ENCODE assay signal across 31 cellular contexts in the genomic region with DNA sequence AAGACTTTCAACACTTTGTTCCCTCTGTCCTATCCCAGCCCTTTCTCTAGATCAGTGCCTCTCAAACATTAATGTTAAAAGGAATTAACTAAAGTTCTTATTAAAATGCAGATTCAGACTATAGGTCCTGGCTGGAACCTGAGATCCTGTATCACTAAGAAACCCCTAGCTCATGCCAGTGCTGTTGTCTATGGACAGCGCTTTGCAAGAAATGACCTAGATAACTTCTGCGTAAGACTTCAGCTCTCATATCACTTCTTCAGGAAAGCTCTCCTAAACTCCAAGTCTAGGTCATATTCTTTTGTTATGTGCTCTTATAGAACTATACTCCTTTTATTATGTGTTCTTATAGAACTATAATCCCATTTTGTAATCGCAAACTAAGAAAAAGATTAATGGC.
"Had no signal": no experiment of that assay in that cellular context is flagged by ENCODE, and none has a peak within 500 bp of the region (broad histone marks: within the 10 kb centered on the region; RNA-seq: fewer than 3 reads in every experiment).

No MANE protein-coding gene starts in this region.

- ATAC-seq: activated CD8-positive, alpha-beta T cell treated with anti-CD3 and anti-CD28 coated beads for 36 hours; activated naive CD8-positive, alpha-beta T cell treated with anti-CD3 and anti-CD28 coated beads, Interleukin-2, amount 50 U/mL, for 24 hours had no signal

- H3K4me3 Mint-ChIP-seq: activated B cell treated with CpG ODN at 0.5 μM for 24 hours; activated CD4-positive, alpha-beta memory T cell treated with anti-CD3 and anti-CD28 coated beads for 36 hours; activated CD4-positive, alpha-beta T cell treated with anti-CD3 and anti-CD28 coated beads, Interleukin-2, amount 10 ng/mL, durations not matched to agents 24 days and 14 days; activated CD8-positive, alpha-beta T cell treated with anti-CD3 and anti-CD28 coated beads for 36 hours; activated naive CD4-positive, alpha-beta T cell treated with anti-CD3 and anti-CD28 coated beads, Interleukin-2, amount 10 ng/mL, durations not matched to agents 7 days and 5 days; activated naive CD4-positive, alpha-beta T cell treated with anti-CD3 and anti-CD28 coated beads, Interleukin-2, amount 50 U/mL, for 24 hours; activated naive CD8-positive, alpha-beta T cell; activated naive CD8-positive, alpha-beta T cell treated with anti-CD3 and anti-CD28 coated beads, Interleukin-2, amount 10 ng/mL, durations not matched to agents 7 days and 5 days; activated naive CD8-positive, alpha-beta T cell treated with anti-CD3 and anti-CD28 coated beads, Interleukin-2, amount 50 U/mL, for 24 hours; activated T-cell treated with anti-CD3 and anti-CD28 coated beads, Interleukin-2, amount 50 U/mL, for 24 hours; brain; T-helper 1 cell treated with Interleukin-12 subunit alpha and Interleukin-12 subunit beta and Interleukin-4 antibody, amounts not matched to agents 30 μg/mL and 1 μg/mL, for 36 hours; T-helper 2 cell treated with Interferon-gamma antibody and Interleukin-4, amounts not matched to agents 5 μg/mL and 100 μg/mL, for 36 hours had no signal

- H3K36me3 ChIP-seq: ascending aorta had no signal

- H3K9me3 ChIP-seq: ascending aorta had no signal

- H3K36me3 Mint-ChIP-seq: activated CD4-positive, alpha-beta memory T cell treated with anti-CD3 and anti-CD28 coated beads for 36 hours; activated naive CD4-positive, alpha-beta T cell treated with anti-CD3 and anti-CD28 coated beads, Interleukin-2, amount 10 ng/mL, durations not matched to agents 7 days and 5 days; activated naive CD4-positive, alpha-beta T cell treated with anti-CD3 and anti-CD28 coated beads, Interleukin-2, amount 50 U/mL, for 24 hours; activated naive CD8-positive, alpha-beta T cell; activated naive CD8-positive, alpha-beta T cell treated with anti-CD3 and anti-CD28 coated beads, Interleukin-2, amount 10 ng/mL, durations not matched to agents 7 days and 5 days; brain had no signal

- H3K4me1 Mint-ChIP-seq: activated B cell treated with CpG ODN at 0.5 μM for 24 hours; activated CD4-positive, alpha-beta T cell treated with anti-CD3 and anti-CD28 coated beads, Interleukin-2, amount 10 ng/mL, durations not matched to agents 24 days and 14 days; activated naive CD4-positive, alpha-beta T cell treated with anti-CD3 and anti-CD28 coated beads, Interleukin-2, amount 10 ng/mL, durations not matched to agents 7 days and 5 days; activated naive CD4-positive, alpha-beta T cell treated with anti-CD3 and anti-CD28 coated beads, Interleukin-2, amount 50 U/mL, for 24 hours; activated naive CD8-positive, alpha-beta T cell treated with anti-CD3 and anti-CD28 coated beads, Interleukin-2, amount 10 ng/mL, durations not matched to agents 7 days and 5 days; activated naive CD8-positive, alpha-beta T cell treated with anti-CD3 and anti-CD28 coated beads, Interleukin-2, amount 50 U/mL, for 24 hours had no signal

- H3K27me3 ChIP-seq: ascending aorta had no signal

- H3K27me3 Mint-ChIP-seq: activated CD4-positive, alpha-beta T cell treated with anti-CD3 and anti-CD28 coated beads, Interleukin-2, amount 10 ng/mL, durations not matched to agents 24 days and 14 days; activated naive CD4-positive, alpha-beta T cell treated with anti-CD3 and anti-CD28 coated beads, Interleukin-2, amount 10 ng/mL, durations not matched to agents 7 days and 5 days had no signal

- DNase-seq: activated B cell treated with CpG ODN at 0.5 μM for 24 hours; activated CD4-positive, alpha-beta memory T cell treated with anti-CD3 and anti-CD28 coated beads for 36 hours; activated CD4-positive, alpha-beta T cell treated with anti-CD3 and anti-CD28 coated beads for 4 hours; activated CD4-positive, alpha-beta T cell treated with anti-CD3 and anti-CD28 coated beads, Interleukin-2, amount 10 ng/mL, durations not matched to agents 24 days and 14 days; activated CD4-positive, alpha-beta T cell treated with anti-CD3 and anti-CD28 coated beads, Interleukin-2, amount 50 U/mL, for 1 hour; activated CD4-positive, alpha-beta T cell treated with anti-CD3 and anti-CD28 coated beads, Interleukin-2, amount 50 U/mL, for 4 hours; activated CD4-positive, CD25-positive, alpha-beta regulatory T cell treated with anti-CD3 and anti-CD28 coated beads, Interleukin-2, amount 50 U/mL, for 72 hours; activated CD8-positive, alpha-beta memory T cell treated with anti-CD3 and anti-CD28 coated beads, Interleukin-2, amount 50 U/mL, for 48 hours; activated CD8-positive, alpha-beta T cell treated with anti-CD3 and anti-CD28 coated beads for 36 hours; activated effector memory CD4-positive, alpha-beta T cell treated with Interleukin-2 at 50 U/mL for 16 hours; activated gamma-delta T cell; activated naive CD4-positive, alpha-beta T cell treated with anti-CD3 and anti-CD28 coated beads, Interleukin-2, amount 10 ng/mL, durations not matched to agents 7 days and 5 days; activated naive CD4-positive, alpha-beta T cell treated with Interleukin-2 at 50 U/mL for 16 hours; activated naive CD8-positive, alpha-beta T cell treated with anti-CD3 and anti-CD28 coated beads, Interleukin-2, amount 10 ng/mL, durations not matched to agents 7 days and 5 days; activated naive CD8-positive, alpha-beta T cell treated with anti-CD3 and anti-CD28 coated beads, Interleukin-2, amount 50 U/mL, for 24 hours; activated T-cell treated with anti-CD3 and anti-CD28 coated beads, Interleukin-2, amount 50 U/mL, for 24 hours; activated T-cell treated with anti-CD3 and anti-CD28 coated beads, Interleukin-2, amount 50 U/mL, for 48 hours; amygdala; anterior cingulate cortex; central memory CD4-positive, alpha-beta T cell; T-helper 1 cell; T-helper 2 cell; T-helper 9 cell had no signal

- H3K27ac ChIP-seq: ascending aorta, VCaP had no signal

- H3K9me3 Mint-ChIP-seq: activated B cell treated with CpG ODN at 0.5 μM for 24 hours; activated CD4-positive, alpha-beta memory T cell treated with anti-CD3 and anti-CD28 coated beads for 36 hours; activated CD4-positive, alpha-beta T cell treated with anti-CD3 and anti-CD28 coated beads, Interleukin-2, amount 10 ng/mL, durations not matched to agents 24 days and 14 days; activated CD8-positive, alpha-beta T cell treated with anti-CD3 and anti-CD28 coated beads for 36 hours; activated naive CD4-positive, alpha-beta T cell treated with anti-CD3 and anti-CD28 coated beads, Interleukin-2, amount 10 ng/mL, durations not matched to agents 7 days and 5 days; activated naive CD4-positive, alpha-beta T cell treated with anti-CD3 and anti-CD28 coated beads, Interleukin-2, amount 50 U/mL, for 24 hours; activated naive CD8-positive, alpha-beta T cell treated with anti-CD3 and anti-CD28 coated beads, Interleukin-2, amount 10 ng/mL, durations not matched to agents 7 days and 5 days; activated naive CD8-positive, alpha-beta T cell treated with anti-CD3 and anti-CD28 coated beads, Interleukin-2, amount 50 U/mL, for 24 hours; activated T-cell treated with anti-CD3 and anti-CD28 coated beads, Interleukin-2, amount 50 U/mL, for 24 hours; activated T-helper 2 cell treated with anti-CD3 and anti-CD28 coated beads, Interferon-gamma antibody, Interleukin-2, Interleukin-4, amounts not matched to agents 10 μg/mL and 5 μg/mL and 100 μg/mL, durations not matched to agents 14 hours and 24 hours and 36 hours; brain; T-helper 1 cell treated with Interleukin-12 subunit alpha and Interleukin-12 subunit beta and Interleukin-4 antibody, amounts not matched to agents 30 μg/mL and 1 μg/mL, for 36 hours; T-helper 2 cell treated with Interferon-gamma antibody and Interleukin-4, amounts not matched to agents 5 μg/mL and 100 μg/mL, for 36 hours had no signal

- H3K4me1 ChIP-seq: ascending aorta had no signal

- H3K27ac Mint-ChIP-seq: activated B cell treated with CpG ODN at 0.5 μM for 24 hours; activated CD4-positive, alpha-beta memory T cell treated with anti-CD3 and anti-CD28 coated beads for 36 hours; activated CD4-positive, alpha-beta T cell treated with anti-CD3 and anti-CD28 coated beads, Interleukin-2, amount 10 ng/mL, durations not matched to agents 24 days and 14 days; activated CD8-positive, alpha-beta T cell treated with anti-CD3 and anti-CD28 coated beads for 36 hours; activated naive CD4-positive, alpha-beta T cell treated with anti-CD3 and anti-CD28 coated beads, Interleukin-2, amount 10 ng/mL, durations not matched to agents 7 days and 5 days; activated naive CD4-positive, alpha-beta T cell treated with anti-CD3 and anti-CD28 coated beads, Interleukin-2, amount 50 U/mL, for 24 hours; activated naive CD8-positive, alpha-beta T cell; activated naive CD8-positive, alpha-beta T cell treated with anti-CD3 and anti-CD28 coated beads, Interleukin-2, amount 10 ng/mL, durations not matched to agents 7 days and 5 days; activated naive CD8-positive, alpha-beta T cell treated with anti-CD3 and anti-CD28 coated beads, Interleukin-2, amount 50 U/mL, for 24 hours; activated T-cell treated with anti-CD3 and anti-CD28 coated beads, Interleukin-2, amount 50 U/mL, for 24 hours; activated T-helper 2 cell treated with anti-CD3 and anti-CD28 coated beads, Interferon-gamma antibody, Interleukin-2, Interleukin-4, amounts not matched to agents 10 μg/mL and 5 μg/mL and 100 μg/mL, durations not matched to agents 14 hours and 24 hours and 36 hours; brain; T-helper 1 cell treated with Interleukin-12 subunit alpha and Interleukin-12 subunit beta and Interleukin-4 antibody, amounts not matched to agents 30 μg/mL and 1 μg/mL, for 36 hours; T-helper 2 cell treated with Interferon-gamma antibody and Interleukin-4, amounts not matched to agents 5 μg/mL and 100 μg/mL, for 36 hours had no signal

- H3K4me3 ChIP-seq: ascending aorta had no signal
